8 cellular contexts compared by ENCODE assay signal in the genomic region with DNA sequence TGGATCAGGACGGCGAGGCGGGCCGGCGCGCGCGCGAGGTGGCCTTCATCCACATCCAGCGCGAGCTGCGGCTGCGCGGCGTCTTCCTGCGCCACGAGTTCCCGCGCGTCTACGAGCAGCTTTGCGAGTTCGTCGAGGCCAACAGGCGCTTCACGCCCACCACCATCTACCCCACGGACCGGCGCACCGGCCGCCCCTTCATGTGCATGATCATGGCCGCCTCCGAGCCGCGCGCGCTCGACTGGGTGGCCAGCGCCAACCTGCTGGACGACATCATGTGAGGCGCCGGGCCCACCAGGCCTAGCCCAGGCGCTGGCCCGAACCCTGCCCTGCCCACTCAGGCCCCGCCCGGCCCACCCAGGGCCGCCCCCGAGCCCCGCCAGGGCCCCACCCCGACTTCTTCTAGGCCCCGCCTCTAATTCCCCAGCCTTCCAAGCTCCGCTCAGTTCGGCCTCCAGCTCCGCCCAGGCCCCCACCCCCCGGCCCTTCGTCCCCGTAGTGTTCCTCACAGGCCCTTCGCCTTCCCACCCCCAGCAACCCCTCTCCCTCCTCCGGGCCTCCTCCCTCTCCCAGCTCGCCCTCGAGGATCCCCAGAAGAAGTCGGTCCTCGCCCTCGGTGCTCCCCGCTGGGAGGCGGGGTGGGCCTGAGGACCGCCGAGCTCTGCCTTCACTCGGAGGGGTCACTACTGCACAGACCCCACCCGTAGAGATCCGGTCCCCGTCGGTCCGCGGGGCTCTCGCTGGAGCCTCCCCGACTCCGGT. TPM values are rescaled to one million over a fixed set of nuclear protein-coding genes. Genes with fewer than 3 reads are reported as not detected.
A peak's percentile ranks its signal among the peaks of the same experiment; 100 is the strongest.
DNase-seq lines count a peak whose midpoint lies in the region; ATAC-seq and TF ChIP-seq lines count a peak whose summit lies in the region.

No MANE protein-coding gene starts in this region.

- DNase-seq in AG20443 (ENCODE audit: low spot score): peak; percentile 55
- no peak for DNase-seq in HFFc6
- peak; percentile 31 for DNase-seq in T-helper 2 cell treated with Interferon-gamma antibody and Interleukin-4, amounts not matched to agents 5 μg/mL and 100 μg/mL, for 36 hours (ENCODE audit: low spot score)
- DNase-seq in HCEC 1CT: no peak
- DNase-seq in COR-L47 (lab: John Stamatoyannopoulos, UW): no peak

- no peaks in the 10 kb centered on the region for H3K27me3 ChIP-seq in esophagus (ENCODE audit: control insufficient read depth in 1 of 2, insufficient read depth in 2 of 2, low read length in 2 of 2)

- peak overlapping the region; percentile 70 for H3K27ac Mint-ChIP-seq in HFFc6
- H3K27ac Mint-ChIP-seq in T-helper 2 cell treated with Interferon-gamma antibody and Interleukin-4, amounts not matched to agents 5 μg/mL and 100 μg/mL, for 36 hours: peak overlapping the region; percentile 90
- peak overlapping the region; percentile 94 to 97 (median 97) for H3K27ac Mint-ChIP-seq in nephron

- H3K4me3 ChIP-seq in esophagus (ENCODE audit: low read depth in 1 of 2, low read length in 2 of 2): peak overlapping the region; percentile 60 to 73

- peak overlapping the region; percentile 80 to 84 for H3K27ac ChIP-seq in esophagus (ENCODE audit: low read depth in 2 of 2, low read length in 1 of 2)

- H3K27me3 Mint-ChIP-seq in HFFc6 (ENCODE audit: insufficient read depth) (peaks cover 32% of the 10 kb centered on the region), nephron (ENCODE audit: low read depth) (no peaks in the 10 kb centered on the region)
- peaks cover 17% of the 10 kb centered on the region for H3K27me3 Mint-ChIP-seq in T-helper 2 cell treated with Interferon-gamma antibody and Interleukin-4, amounts not matched to agents 5 μg/mL and 100 μg/mL, for 36 hours (ENCODE audit: low read depth)

- WGBS in esophagus, 2 donors: 3 to 7% methylated on average over 48 to 78 of the region's 78 CpGs

- H3K36me3 ChIP-seq in esophagus (ENCODE audit: control insufficient read depth in 2 of 2, insufficient read depth in 2 of 2, low read length in 1 of 2): peaks cover 0 to 4% of the 10 kb centered on the region in 2 donors

- H3K4me1 ChIP-seq in esophagus (ENCODE audit: control insufficient read depth in 2 of 2, insufficient read depth in 2 of 2, low read length in 1 of 2): peaks cover 4 to 38% of the 10 kb centered on the region in 2 donors

- TF ChIP-seq CTCF in HFFc6 (IDR thresholded peaks at IDR 0.05) (no peak), nephron (IDR thresholded peaks at IDR 0.05; ENCODE audit: unreplicated experiment in 3 of 3) (no peak)

- H3K9me3 ChIP-seq in esophagus (ENCODE audit: control insufficient read depth in 2 of 2, insufficient read depth in 1 of 2, low read depth in 1 of 2, low read length in 1 of 2): peaks cover 0 to 7% of the 10 kb centered on the region in 2 donors

- H3K4me1 Mint-ChIP-seq in HFFc6 (ENCODE audit: low read depth): peaks cover 10% of the 10 kb centered on the region; the same call in 1 of the 2 replicates
- H3K4me1 Mint-ChIP-seq in T-helper 2 cell treated with Interferon-gamma antibody and Interleukin-4, amounts not matched to agents 5 μg/mL and 100 μg/mL, for 36 hours (ENCODE audit: low read depth): peaks cover 12% of the 10 kb centered on the region
- peaks cover under 1% of the 10 kb centered on the region for H3K4me1 Mint-ChIP-seq in nephron

- H3K4me3 Mint-ChIP-seq in HFFc6 (peak overlapping the region; percentile 96), nephron (peak overlapping the region; percentile 95 to 97 (median 96))
- H3K4me3 Mint-ChIP-seq in T-helper 2 cell treated with Interferon-gamma antibody and Interleukin-4, amounts not matched to agents 5 μg/mL and 100 μg/mL, for 36 hours: peak overlapping the region; percentile 92

- H3K9me3 Mint-ChIP-seq in HFFc6: no peaks in the 10 kb centered on the region; the same call in 1 of the 2 replicates
- no peaks in the 10 kb centered on the region for H3K9me3 Mint-ChIP-seq in T-helper 2 cell treated with Interferon-gamma antibody and Interleukin-4, amounts not matched to agents 5 μg/mL and 100 μg/mL, for 36 hours
- H3K9me3 Mint-ChIP-seq in nephron: no peaks in the 10 kb centered on the region

- ATAC-seq in GM18868 (IDR thresholded peaks at IDR 0.05; ENCODE audit: unreplicated experiment): no peak

- no peaks in the 10 kb centered on the region for H3K36me3 Mint-ChIP-seq in HFFc6 (ENCODE audit: low read depth)
- peaks cover 2% of the 10 kb centered on the region for H3K36me3 Mint-ChIP-seq in T-helper 2 cell treated with Interferon-gamma antibody and Interleukin-4, amounts not matched to agents 5 μg/mL and 100 μg/mL, for 36 hours (ENCODE audit: low read depth)
- H3K36me3 Mint-ChIP-seq in nephron (ENCODE audit: low read depth): no peaks in the 10 kb centered on the region

RNA-seq across cellular contexts. Expression of a gene that starts 2.0 kb away (rescaled TPM):
- total RNA-seq in HFFc6 (2021; fragmentation: NEBNext Ultra II Directional; extraction: Animal tissue kit (Norgen Biotek cat#: 25700)): 100 to 1,000 TPM; 156 to 181 (median 169) TPM
- polyA plus RNA-seq in esophagus: 100 to 1,000 TPM in 1 of 2 donors, 10 to 100 TPM in 1; 83.1 to 101 TPM

RNA-seq across cellular contexts. Expression of a gene that starts 4.9 kb away (rescaled TPM):
- 1 to 10 TPM; 2.3 to 3.4 (median 3.0) TPM for total RNA-seq in HFFc6 (2021; fragmentation: NEBNext Ultra II Directional; extraction: Animal tissue kit (Norgen Biotek cat#: 25700))
- 10 to 100 TPM in 1 of 2 donors, 1 to 10 TPM in 1; 3.9 to 11.5 TPM for polyA plus RNA-seq in esophagus

RNA-seq across cellular contexts. Expression of a gene that starts 5.0 kb away (rescaled TPM):
- total RNA-seq in HFFc6 (2021; fragmentation: NEBNext Ultra II Directional; extraction: Animal tissue kit (Norgen Biotek cat#: 25700)): 1 to 10 TPM; 4.5 to 8.0 (median 5.3) TPM
- 1 to 10 TPM; 1.9 to 3.7 TPM for polyA plus RNA-seq in esophagus

RNA-seq across cellular contexts. Expression of a gene that starts 18.9 kb away (rescaled TPM):
- 100 to 1,000 TPM; 369 to 460 (median 443) TPM for total RNA-seq in HFFc6 (2021; fragmentation: NEBNext Ultra II Directional; extraction: Animal tissue kit (Norgen Biotek cat#: 25700))
- polyA plus RNA-seq in esophagus: 100 to 1,000 TPM; 445 to 637 TPM

RNA-seq across cellular contexts. Expression of a gene that starts 39.1 kb away (rescaled TPM):
- total RNA-seq in HFFc6 (2021; fragmentation: NEBNext Ultra II Directional; extraction: Animal tissue kit (Norgen Biotek cat#: 25700)): 10 to 100 TPM; 11.1 to 15.9 (median 13.6) TPM
- 10 to 100 TPM; 11.0 to 16.6 TPM for polyA plus RNA-seq in esophagus

Comparison
In these comparisons a context has a peak if more than half of its experiments do, and no peak if none do; other contexts are left out.
1. DNase-seq: peak in AG20443 (single experiment) and T-helper 2 cell treated with Interferon-gamma antibody and Interleukin-4, amounts not matched to agents 5 μg/mL and 100 μg/mL, for 36 hours (single experiment); none in HFFc6 (single experiment), HCEC 1CT (single experiment) and COR-L47 (single experiment).
2. Peak in every context shown above with its lines, with median percentiles within 50 percentile points of each other: H3K27ac Mint-ChIP-seq and H3K4me3 Mint-ChIP-seq.